In the genomic region with DNA sequence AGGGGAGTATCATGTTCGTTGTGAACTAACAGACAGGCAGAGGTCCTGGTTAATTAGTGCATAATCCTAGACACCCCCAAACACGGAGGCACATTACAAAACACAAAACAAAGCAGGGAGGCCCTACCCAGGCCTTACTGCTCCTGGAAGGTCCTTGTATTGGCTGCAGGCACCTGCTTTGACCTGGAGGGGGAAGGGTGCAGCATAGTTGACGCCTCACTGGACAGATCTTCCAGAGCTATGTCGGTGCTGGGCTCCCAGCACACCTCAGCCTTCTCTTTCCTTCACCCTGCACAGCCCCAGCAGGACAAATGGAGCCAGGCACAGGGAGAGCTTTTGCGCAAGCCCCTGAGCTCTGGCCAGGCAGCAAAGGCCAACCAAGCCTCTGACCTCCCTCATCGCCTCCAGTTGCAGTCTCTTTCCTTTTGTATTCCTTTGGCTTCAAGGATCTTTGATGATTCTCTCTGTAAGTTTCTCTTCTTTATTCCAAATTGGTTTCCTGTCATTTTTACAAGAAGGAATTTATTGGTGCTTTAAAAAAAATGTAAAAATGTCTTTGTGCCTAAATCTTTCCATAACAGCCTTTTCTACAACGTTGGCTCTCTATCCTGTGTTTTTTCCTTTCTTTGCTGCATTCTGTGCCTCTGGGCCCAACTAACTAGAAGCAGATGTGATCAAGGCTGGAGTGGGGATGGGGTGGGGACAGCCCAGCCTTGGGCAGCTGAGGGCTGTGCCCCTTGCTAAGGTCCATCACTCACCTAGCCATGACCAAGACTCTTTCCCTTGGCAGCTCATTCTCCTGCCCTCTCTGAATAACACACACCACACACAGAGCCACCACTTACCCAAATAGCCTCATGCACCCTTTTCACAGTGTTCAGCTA, we compare ENCODE assay signal across 31 cellular contexts.
DNase-seq lines count a peak whose midpoint lies in the region; ATAC-seq, FAIRE-seq and TF ChIP-seq lines count a peak whose summit lies in the region.
"Had no signal": no experiment of that assay in that cellular context is flagged by ENCODE, and none has a peak within 500 bp of the region (broad histone marks: within the 10 kb centered on the region; RNA-seq: fewer than 3 reads in every experiment).

No MANE protein-coding gene starts in this region.

- H3K79me1 ChIP-seq in IMR-90 (ENCODE audit: low read depth in 1 of 2, low read length in 2 of 2) (no peaks in the 10 kb centered on the region), H1 (ENCODE audit: low read depth, low read length) (no peaks in the 10 kb centered on the region)

- no peak overlapping the region for H3K56ac ChIP-seq in IMR-90 (ENCODE audit: extremely low read depth, insufficient read depth, low read length)
- H3K56ac ChIP-seq in H1 (replicated peaks; ENCODE audit: insufficient read length, low read depth, low read length), result no peak overlapping the region

- DNase-seq in IMR-90 (no peak), H1 (ENCODE audit: low read depth in 1 of 2, low spot score in 2 of 2) (no peak), left kidney (ENCODE audit: low read depth, low spot score) (peak; percentile 52), tibial nerve (ENCODE audit: low spot score in 2 of 2) (peak; percentile 28 to 51), GM19239 (ENCODE audit: insufficient read length, low spot score) (no peak)
- DNase-seq in activated naive CD8-positive, alpha-beta T cell treated with anti-CD3 and anti-CD28 coated beads, Interleukin-2, amount 50 U/mL, for 24 hours, result no peak
- DNase-seq: ACHN; activated CD4-positive, alpha-beta T cell treated with anti-CD3 and anti-CD28 coated beads for 4 hours; activated effector memory CD4-positive, alpha-beta T cell treated with anti-CD3 and anti-CD28 coated beads, Interleukin-2, amount 50 U/mL, for 16 hours; activated naive CD8-positive, alpha-beta T cell treated with anti-CD3 and anti-CD28 coated beads for 36 hours; activated T-cell treated with anti-CD3 and anti-CD28 coated beads, Interleukin-2, amount 50 U/mL, for 1 hour; caudate nucleus; CD8-positive, alpha-beta memory T cell; effector CD8-positive, alpha-beta T cell; EL; H7; kidney; MM.1S; naive thymus-derived CD8-positive, alpha-beta T cell; NCI-H1417; NCI-H2029 treated with DMSO at 0.1 percent for 48 hours; NCI-H2227 treated with DMSO at 0.1 percent for 48 hours; NCI-H526 treated with DMSO at 0.1 percent for 48 hours; SHP77 treated with DMSO at 0.1 percent for 48 hours; small intestine; stimulated activated naive B cell treated with anti-CD40 and anti-IgM and Interleukin-4, amounts not matched to agents 10 μg/mL and 1 μg/mL and 100 μg/mL, for 72 hours; substantia nigra had no signal

- H3K18ac ChIP-seq in IMR-90 (ENCODE audit: low read depth, low read length), result no peak overlapping the region
- H3K18ac ChIP-seq in H1 (ENCODE audit: extremely low read depth, low read length), result no peak overlapping the region

- no peak overlapping the region for H2BK12ac ChIP-seq in H1 (ENCODE audit: low read depth, low read length)

- no peaks in the 10 kb centered on the region for H3K9me3 ChIP-seq in IMR-90 (ENCODE audit: control insufficient read depth, insufficient read depth, low read length)
- H3K9me3 ChIP-seq in H1 (ENCODE audit: insufficient read depth in 2 of 2, low read depth in 1 of 2, low read length in 1 of 2), result no peaks in the 10 kb centered on the region
- no peaks in the 10 kb centered on the region for H3K9me3 ChIP-seq in tibial nerve

- H2BK5ac ChIP-seq in IMR-90 (ENCODE audit: low read depth, low read length, poor library complexity, severe bottlenecking) (no peak overlapping the region), H1 (ENCODE audit: low read depth, low read length) (no peak overlapping the region)

- H3K27me3 Mint-ChIP-seq in activated naive CD8-positive, alpha-beta T cell treated with anti-CD3 and anti-CD28 coated beads, Interleukin-2, amount 50 U/mL, for 24 hours, result peaks cover 15% of the 10 kb centered on the region

- H2BK15ac ChIP-seq in IMR-90 (ENCODE audit: low read depth, low read length) (no peak overlapping the region), H1 (ENCODE audit: low read length) (no peak overlapping the region)

- TF ChIP-seq CTCF in IMR-90 (conservative IDR thresholded peaks at IDR 0.05; ENCODE audit: low read depth, low read length) (no peak), H1 (IDR thresholded peaks at IDR 0.05; ENCODE audit: control extremely low read depth in 1 of 3, insufficient read depth in 1 of 3, low read depth in 1 of 3, low read length in 3 of 3) (peak in 1 of 3 experiments; percentile 14; a peak in 1 of 4 replicates), tibial nerve (IDR thresholded peaks at IDR 0.05) (no peak)

- POLR2A ChIA-PET in IMR-90 (lab: Charles Lee; ENCODE audit: unreplicated experiment) (no interaction called here), H1 (lab: Charles Lee; ENCODE audit: partially characterized antibody) (no interaction called here)

- H3K4me1 ChIP-seq in IMR-90 (ENCODE audit: control insufficient read depth, insufficient read depth, low read length) (no peaks in the 10 kb centered on the region), H1 (replicated peaks in 1 of 4; ENCODE audit: control insufficient read depth in 3 of 4, insufficient read depth in 4 of 4, low read length in 3 of 4) (no peaks in the 10 kb centered on the region), tibial nerve (peaks cover 0 to 18% (median 0%) of the 10 kb centered on the region in 4 donors)

- CTCF ChIA-PET in IMR-90 (lab: Yijun Ruan, JAX) (no interaction called here), H1 (lab: Charles Lee; ENCODE audit: partially characterized antibody) (interaction anchor here (0.6 to 2.2 kb wide), 8 partner anchors 14 to 157 kb away, joined by 3 to 12 read pairs (median 3); no protein-coding TSS in a partner anchor)

- H3K27ac ChIP-seq in IMR-90 (ENCODE audit: insufficient read depth, low read length) (no peak overlapping the region), H1 (ENCODE audit: low read depth, low read length) (no peak overlapping the region), tibial nerve (peak overlapping the region in 2 of 4 donors; percentile 17 to 20)
- H3K27ac ChIP-seq: epithelial cell of prostate had no signal

- H3K4me3 ChIP-seq in IMR-90 (ENCODE audit: insufficient read depth, low read depth, low read length) (no peak overlapping the region), H1 (ENCODE audit: extremely low read depth in 1 of 4, insufficient read depth in 2 of 4, low read depth in 3 of 4, low read length in 4 of 4) (no peak overlapping the region), tibial nerve (no peak overlapping the region)
- H3K4me3 ChIP-seq: coronary artery, lung had no signal

- in situ Hi-C loops in IMR-90 (cut with MboI; ENCODE audit: low sequenced_read_pairs), result no loop called here

- H4K91ac ChIP-seq in IMR-90 (ENCODE audit: insufficient read depth, low read depth, low read length) (no peak overlapping the region), H1 (replicated peaks; ENCODE audit: insufficient read length, low read length) (no peak overlapping the region)

- H3K36me3 ChIP-seq in IMR-90 (ENCODE audit: control insufficient read depth, insufficient read depth, low read length) (no peaks in the 10 kb centered on the region), H1 (ENCODE audit: control insufficient read depth in 2 of 4, insufficient read depth in 4 of 4, low read length in 3 of 4) (no peaks in the 10 kb centered on the region), tibial nerve (no peaks in the 10 kb centered on the region)

- H3K9ac ChIP-seq in IMR-90 (ENCODE audit: low read depth, low read length), result no peak overlapping the region
- H3K9ac ChIP-seq in H1 (replicated peaks in 1 of 4; ENCODE audit: extremely low read depth in 1 of 4, low read depth in 3 of 4, low read length in 3 of 4), result no peak overlapping the region

- H3K4me2 ChIP-seq in IMR-90 (ENCODE audit: low read depth, low read length) (no peak overlapping the region), H1 (ENCODE audit: insufficient read depth in 1 of 2, low read depth in 2 of 2, low read length in 2 of 2) (no peak overlapping the region)

- H3K9me1 ChIP-seq in IMR-90 (ENCODE audit: insufficient read depth, low read length), result no peaks in the 10 kb centered on the region

- H3K14ac ChIP-seq in IMR-90 (replicated peaks; ENCODE audit: low read depth, low read length) (no peak overlapping the region), H1 (ENCODE audit: insufficient read length) (no peak overlapping the region)

- TF ChIP-seq RAD21 in IMR-90 (IDR thresholded peaks at IDR 0.05; ENCODE audit: low read length) (no peak), H1 (IDR thresholded peaks at IDR 0.05 in 1 of 2, conservative IDR thresholded peaks at IDR 0.05 in 1 of 2; ENCODE audit: low read depth in 2 of 2, low read length in 2 of 2) (no peak)

- H4K5ac ChIP-seq in IMR-90 (ENCODE audit: low read depth, low read length) (no peak overlapping the region), H1 (ENCODE audit: insufficient read length, low read depth, low read length) (no peak overlapping the region)

- no peak overlapping the region for H3K4me3 Mint-ChIP-seq in activated naive CD8-positive, alpha-beta T cell treated with anti-CD3 and anti-CD28 coated beads, Interleukin-2, amount 50 U/mL, for 24 hours
- H3K4me3 Mint-ChIP-seq: activated naive CD8-positive, alpha-beta T cell treated with anti-CD3 and anti-CD28 coated beads for 36 hours; CD8-positive, alpha-beta memory T cell; naive thymus-derived CD8-positive, alpha-beta T cell; stimulated activated naive B cell treated with anti-CD40 and anti-IgM and Interleukin-4, amounts not matched to agents 10 μg/mL and 1 μg/mL and 100 μg/mL, for 72 hours had no signal

- no peak for TF ChIP-seq POLR2A in IMR-90 (IDR thresholded peaks at IDR 0.05; ENCODE audit: low read depth, low read length)
- no peak for TF ChIP-seq POLR2A in H1 (IDR thresholded peaks at IDR 0.05; ENCODE audit: control extremely low read depth in 1 of 2, low read depth in 2 of 2, low read length in 2 of 2)
- no peak for TF ChIP-seq POLR2A in tibial nerve (IDR thresholded peaks at IDR 0.05)

- H3K27ac Mint-ChIP-seq in activated naive CD8-positive, alpha-beta T cell treated with anti-CD3 and anti-CD28 coated beads, Interleukin-2, amount 50 U/mL, for 24 hours, result no peak overlapping the region
- H3K27ac Mint-ChIP-seq: activated naive CD8-positive, alpha-beta T cell treated with anti-CD3 and anti-CD28 coated beads for 36 hours; CD8-positive, alpha-beta memory T cell; stimulated activated naive B cell treated with anti-CD40 and anti-IgM and Interleukin-4, amounts not matched to agents 10 μg/mL and 1 μg/mL and 100 μg/mL, for 72 hours had no signal

- TF ChIP-seq EP300 in H1 (IDR thresholded peaks at IDR 0.05; ENCODE audit: borderline replicate concordance in 1 of 2, low read depth in 2 of 2, low read length in 2 of 2) (no peak), tibial nerve (IDR thresholded peaks at IDR 0.05) (peak in 1 of 2 donors; percentile 46)

- no peak overlapping the region for H2BK120ac ChIP-seq in IMR-90 (ENCODE audit: low read depth, low read length)
- no peak overlapping the region for H2BK120ac ChIP-seq in H1 (replicated peaks; ENCODE audit: low read depth, low read length)

- no peak overlapping the region for H2AK9ac ChIP-seq in IMR-90 (replicated peaks; ENCODE audit: low read depth, low read length, poor library complexity)

- no peak for FAIRE-seq in H1 (lab: Jason Lieb, UNC)
- FAIRE-seq in GM19239 (lab: Jason Lieb, UNC), result no peak
- FAIRE-seq: small intestine had no signal

- H3K36me3 Mint-ChIP-seq in activated naive CD8-positive, alpha-beta T cell treated with anti-CD3 and anti-CD28 coated beads, Interleukin-2, amount 50 U/mL, for 24 hours (ENCODE audit: low read depth), result no peaks in the 10 kb centered on the region
- H3K36me3 Mint-ChIP-seq: activated naive CD8-positive, alpha-beta T cell treated with anti-CD3 and anti-CD28 coated beads for 36 hours; naive thymus-derived CD8-positive, alpha-beta T cell; stimulated activated naive B cell treated with anti-CD40 and anti-IgM and Interleukin-4, amounts not matched to agents 10 μg/mL and 1 μg/mL and 100 μg/mL, for 72 hours had no signal

- H2AK5ac ChIP-seq in IMR-90 (ENCODE audit: low read depth, low read length), result no peak overlapping the region
- no peak overlapping the region for H2AK5ac ChIP-seq in H1 (ENCODE audit: low read depth, low read length)

- H3K23ac ChIP-seq in IMR-90 (ENCODE audit: low read depth, low read length) (no peak overlapping the region), H1 (ENCODE audit: insufficient read length) (no peak overlapping the region)

- no peaks in the 10 kb centered on the region for H3K23me2 ChIP-seq in H1 (ENCODE audit: low read depth, low read length)

- H3K4ac ChIP-seq in IMR-90 (ENCODE audit: low read depth, low read length) (no peak overlapping the region), H1 (replicated peaks; ENCODE audit: insufficient read length, low read depth, low read length) (no peak overlapping the region)

- H4K8ac ChIP-seq in IMR-90 (ENCODE audit: low read depth in 2 of 2, low read length in 2 of 2), result no peak overlapping the region
- no peak overlapping the region for H4K8ac ChIP-seq in H1 (ENCODE audit: extremely low read depth, insufficient read depth, low read length)

- H2BK20ac ChIP-seq in IMR-90 (ENCODE audit: low read depth, low read length), result no peak overlapping the region
- H2BK20ac ChIP-seq in H1 (ENCODE audit: low read length), result no peak overlapping the region

- no peak for ATAC-seq in IMR-90 (ENCODE audit: low read depth)
- no peak for ATAC-seq in activated naive CD8-positive, alpha-beta T cell treated with anti-CD3 and anti-CD28 coated beads, Interleukin-2, amount 50 U/mL, for 24 hours
- no peak for ATAC-seq in HG03432 (IDR thresholded peaks at IDR 0.05; ENCODE audit: unreplicated experiment)
- ATAC-seq: naive thymus-derived CD8-positive, alpha-beta T cell; stimulated activated naive B cell treated with anti-CD40 and anti-IgM and Interleukin-4, amounts not matched to agents 10 μg/mL and 1 μg/mL and 100 μg/mL, for 72 hours had no signal

- H3K9me3 Mint-ChIP-seq in activated naive CD8-positive, alpha-beta T cell treated with anti-CD3 and anti-CD28 coated beads, Interleukin-2, amount 50 U/mL, for 24 hours, result no peaks in the 10 kb centered on the region
- H3K9me3 Mint-ChIP-seq: activated naive CD8-positive, alpha-beta T cell treated with anti-CD3 and anti-CD28 coated beads for 36 hours; CD8-positive, alpha-beta memory T cell; stimulated activated naive B cell treated with anti-CD40 and anti-IgM and Interleukin-4, amounts not matched to agents 10 μg/mL and 1 μg/mL and 100 μg/mL, for 72 hours had no signal

- H3K27me3 ChIP-seq in IMR-90 (ENCODE audit: control insufficient read depth, insufficient read depth, low read length), result no peaks in the 10 kb centered on the region
- H3K27me3 ChIP-seq in H1 (replicated peaks in 1 of 4; ENCODE audit: control insufficient read depth in 3 of 4, extremely low read depth in 1 of 4, insufficient read depth in 3 of 4, low read length in 3 of 4), result no peaks in the 10 kb centered on the region
- H3K27me3 ChIP-seq in tibial nerve, result no peaks in the 10 kb centered on the region

- no peaks in the 10 kb centered on the region for H3K4me1 Mint-ChIP-seq in activated naive CD8-positive, alpha-beta T cell treated with anti-CD3 and anti-CD28 coated beads, Interleukin-2, amount 50 U/mL, for 24 hours
- H3K4me1 Mint-ChIP-seq: activated naive CD8-positive, alpha-beta T cell treated with anti-CD3 and anti-CD28 coated beads for 36 hours; CD8-positive, alpha-beta memory T cell; stimulated activated naive B cell treated with anti-CD40 and anti-IgM and Interleukin-4, amounts not matched to agents 10 μg/mL and 1 μg/mL and 100 μg/mL, for 72 hours had no signal

- H2AFZ ChIP-seq in IMR-90 (replicated peaks; ENCODE audit: low read length, poor library complexity) (peak overlapping the region; percentile 27), H1 (ENCODE audit: low read length) (no peak overlapping the region)

- dilution Hi-C loops in IMR-90 (cut with HindIII; ENCODE audit: low sequenced_read_pairs, unreplicated experiment), result no loop called here

- no peaks in the 10 kb centered on the region for H3K79me2 ChIP-seq in H1 (ENCODE audit: control insufficient read depth in 1 of 2, insufficient read depth in 2 of 2, low read length in 2 of 2)

- BruUV-seq in IMR-90 (replicated peaks; lab: Mats Ljungman, UMichigan), result no TSS peak

- no CpG with 5 or more reads among the region's 7 CpGs for WGBS in IMR-90 (ENCODE audit: extremely low coverage in 2 of 2, insufficient read length in 1 of 2), 2 experiments
- 80% methylated on average over 7 of the region's 7 CpGs; no CpG with 5 or more reads in 1 of the 2 experiments for WGBS in H1 (ENCODE audit: extremely low coverage in 1 of 2, insufficient coverage in 1 of 2, insufficient read length in 1 of 2, insufficient replicate concordance in 2 of 2, low coverage in 1 of 2, low lambda C conversion rate in 2 of 2, missing lambda C conversion rate in 1 of 2), 2 experiments
- WGBS in tibial nerve, 2 donors, result 54 to 61% methylated on average over 7 of the region's 7 CpGs

- intact Hi-C loops in IMR-90 (cut with micrococcal nuclease), result no loop called here

- H4K20me1 ChIP-seq in IMR-90 (ENCODE audit: insufficient read depth, low read length) (no peaks in the 10 kb centered on the region), H1 (replicated peaks in 1 of 2; ENCODE audit: control insufficient read depth in 1 of 2, insufficient read depth in 2 of 2, low read length in 2 of 2) (no peaks in the 10 kb centered on the region)

Comparison
In these comparisons a context has a peak if more than half of its experiments do, and no peak if none do; other contexts are left out.
1. DNase-seq: peak in left kidney (single experiment) and tibial nerve (2 of 2); none in IMR-90 (single experiment), H1 (0 of 2), activated naive CD8-positive, alpha-beta T cell treated with anti-CD3 and anti-CD28 coated beads, Interleukin-2, amount 50 U/mL, for 24 hours (single experiment) and GM19239 (single experiment).